In genomic region chr5:77437194-77437593, GRCh38 we compare ENCODE assay signal across 11 cellular contexts. TPM values are rescaled to one million over a fixed set of nuclear protein-coding genes. Genes with fewer than 3 reads are reported as not detected.
A peak's percentile ranks its signal among the peaks of the same experiment; 100 is the strongest.
DNase-seq lines count a peak whose midpoint lies in the region; ATAC-seq, FAIRE-seq and TF ChIP-seq lines count a peak whose summit lies in the region.
"Had no signal": no experiment of that assay in that cellular context is flagged by ENCODE, and none has a peak within 500 bp of the region (broad histone marks: within the 10 kb centered on the region; RNA-seq: fewer than 3 reads in every experiment).

No MANE protein-coding gene starts in this region.

- ATAC-seq in pancreas: peak in 3 of 4 donors; percentile 55 to 76 (median 67)
- ATAC-seq in stimulated activated naive CD8-positive, alpha-beta T cell treated with anti-CD3 and anti-CD28 coated beads, Interleukin-15, Interleukin-2, amounts not matched to agents 100 U/mL and 50 U/mL, for 24 hours: no peak

- no peaks in the 10 kb centered on the region for H3K27me3 ChIP-seq in pancreas

- no peak overlapping the region for H3K27ac ChIP-seq in pancreas

- intact Hi-C loops in pancreas (cut with DNase I): no loop called here
- intact Hi-C loops in posterior cingulate gyrus (cut with DNase I): loop anchor here (5.0 kb wide), 1 partner anchor 290 kb away; no protein-coding TSS in a partner anchor

- no peak overlapping the region for H3K4me3 Mint-ChIP-seq in chondrocyte (ENCODE audit: unreplicated experiment)
- H3K4me3 Mint-ChIP-seq: activated CD4-positive, alpha-beta memory T cell treated with anti-CD3 and anti-CD28 coated beads for 36 hours had no signal

- peak; percentile 74 for TF ChIP-seq CTCF in chondrocyte (IDR thresholded peaks at IDR 0.05)
- TF ChIP-seq CTCF in pancreas (IDR thresholded peaks at IDR 0.05): no peak

- no peaks in the 10 kb centered on the region for H3K9me3 ChIP-seq in pancreas

- no peak overlapping the region for H3K4me3 ChIP-seq in pancreas

- no peaks in the 10 kb centered on the region for H3K4me1 ChIP-seq in pancreas

- H3K36me3 ChIP-seq in pancreas: peaks cover 3 to 14% (median 8%) of the 10 kb centered on the region in 3 donors

- no peaks in the 10 kb centered on the region for H3K4me1 Mint-ChIP-seq in chondrocyte (ENCODE audit: low read depth)

- WGBS in pancreas, 2 donors: 81 to 83% methylated on average over 5 of the region's 5 CpGs

- DNase-seq in NCI-H510A treated with DMSO at 0.1 percent for 48 hours (lab: John Stamatoyannopoulos, UW) (peak; percentile 8), NCI-H510A (lab: John Stamatoyannopoulos, UW) (no peak), NCI-H2029 (lab: John Stamatoyannopoulos, UW) (peak; percentile 16), chondrocyte (ENCODE audit: low spot score) (no peak), pancreas (no peak), NCI-H2227 treated with DMSO at 0.1 percent for 48 hours (lab: John Stamatoyannopoulos, UW) (no peak), posterior cingulate gyrus (no peak)
- no peak for DNase-seq in stimulated activated naive CD8-positive, alpha-beta T cell treated with anti-CD3 and anti-CD28 coated beads, Interleukin-15, Interleukin-2, amounts not matched to agents 100 U/mL and 50 U/mL, for 24 hours
- DNase-seq: activated CD4-positive, alpha-beta memory T cell treated with anti-CD3 and anti-CD28 coated beads for 36 hours; AML-193; stimulated activated CD4-positive, alpha-beta T cell treated with anti-CD3 and anti-CD28 coated beads, Interleukin-15, amount 100 ng/mL, for 24 hours had no signal

- peaks cover 28% of the 10 kb centered on the region for H3K36me3 Mint-ChIP-seq in chondrocyte (ENCODE audit: low read depth)

- FAIRE-seq in pancreas (lab: Jason Lieb, UNC): no peak

- H3K9me3 Mint-ChIP-seq in chondrocyte (ENCODE audit: low read depth): no peaks in the 10 kb centered on the region
- H3K9me3 Mint-ChIP-seq: activated CD4-positive, alpha-beta memory T cell treated with anti-CD3 and anti-CD28 coated beads for 36 hours had no signal

- H3K27ac Mint-ChIP-seq in chondrocyte (ENCODE audit: unreplicated experiment): no peak overlapping the region
- H3K27ac Mint-ChIP-seq: activated CD4-positive, alpha-beta memory T cell treated with anti-CD3 and anti-CD28 coated beads for 36 hours had no signal

- no peaks in the 10 kb centered on the region for H3K27me3 Mint-ChIP-seq in chondrocyte (ENCODE audit: low read depth)
- H3K27me3 Mint-ChIP-seq: activated CD4-positive, alpha-beta memory T cell treated with anti-CD3 and anti-CD28 coated beads for 36 hours had no signal

RNA-seq across cellular contexts. Expression of gene WDR41, which starts 54.9 kb away (rescaled TPM):
- total RNA-seq in chondrocyte (95.1 to 124 TPM (median 109 TPM) in 3 replicates), pancreas (10 to 100 TPM; 13.9 to 27.4 (median 19.1) TPM)
- 10 to 100 TPM in 1 of 2 donors, 1 to 10 TPM in 1; 7.4 to 11.5 TPM for polyA plus RNA-seq in pancreas

Comparison
In these comparisons a context has a peak if more than half of its experiments do, and no peak if none do; other contexts are left out.
1. DNase-seq: peak in NCI-H510A treated with DMSO at 0.1 percent for 48 hours (single experiment) and NCI-H2029 (single experiment); none in NCI-H510A (single experiment), chondrocyte (single experiment), pancreas (0 of 6), NCI-H2227 treated with DMSO at 0.1 percent for 48 hours (single experiment), posterior cingulate gyrus (0 of 10) and stimulated activated naive CD8-positive, alpha-beta T cell treated with anti-CD3 and anti-CD28 coated beads, Interleukin-15, Interleukin-2, amounts not matched to agents 100 U/mL and 50 U/mL, for 24 hours (single experiment).